In genomic region chr15:75646944-75647364, GRCh38 we compare ENCODE assay signal across 8 cellular contexts. TPM values are rescaled to one million over a fixed set of nuclear protein-coding genes. Genes with fewer than 3 reads are reported as not detected.
DNase-seq lines count a peak whose midpoint lies in the region; ATAC-seq and TF ChIP-seq lines count a peak whose summit lies in the region.

No MANE protein-coding gene starts in this region.

- H3K4me3 ChIP-seq in psoas muscle, result peak overlapping the region; percentile 93

- H3K27me3 ChIP-seq in psoas muscle (ENCODE audit: insufficient read depth in 3 of 3, low read length in 2 of 3), result no peaks in the 10 kb centered on the region

- intact Hi-C loops in psoas muscle (cut with DNase I), result no loop called here

- H3K27ac Mint-ChIP-seq in activated CD4-positive, alpha-beta memory T cell treated with anti-CD3 and anti-CD28 coated beads, Interleukin-2, amount 10 ng/mL, durations not matched to agents 7 days and 5 days, result no peak overlapping the region
- peak overlapping the region; percentile 77 for H3K27ac Mint-ChIP-seq in glutamatergic neuron (ENCODE audit: unreplicated experiment)

- H3K9me3 ChIP-seq in psoas muscle, result no peaks in the 10 kb centered on the region

- no peaks in the 10 kb centered on the region for H3K36me3 ChIP-seq in psoas muscle (ENCODE audit: insufficient read depth in 1 of 2, low read depth in 1 of 2)

- peak overlapping the region; percentile 87 for H3K27ac ChIP-seq in psoas muscle

- peaks cover 10% of the 10 kb centered on the region for H3K27me3 Mint-ChIP-seq in activated CD4-positive, alpha-beta memory T cell treated with anti-CD3 and anti-CD28 coated beads, Interleukin-2, amount 10 ng/mL, durations not matched to agents 7 days and 5 days
- peaks cover 16% of the 10 kb centered on the region for H3K27me3 Mint-ChIP-seq in glutamatergic neuron (ENCODE audit: unreplicated experiment)

- H3K4me3 Mint-ChIP-seq in activated CD4-positive, alpha-beta memory T cell treated with anti-CD3 and anti-CD28 coated beads, Interleukin-2, amount 10 ng/mL, durations not matched to agents 7 days and 5 days, result peak overlapping the region; percentile 79
- H3K4me3 Mint-ChIP-seq in glutamatergic neuron (ENCODE audit: unreplicated experiment), result peak overlapping the region; percentile 91

- peaks cover 30% of the 10 kb centered on the region for H3K4me1 Mint-ChIP-seq in activated CD4-positive, alpha-beta memory T cell treated with anti-CD3 and anti-CD28 coated beads, Interleukin-2, amount 10 ng/mL, durations not matched to agents 7 days and 5 days
- peaks cover 33% of the 10 kb centered on the region for H3K4me1 Mint-ChIP-seq in glutamatergic neuron (ENCODE audit: low read depth, unreplicated experiment)

- H3K4me1 ChIP-seq in psoas muscle, result peaks cover 11% of the 10 kb centered on the region

- CTCF ChIA-PET in activated CD4-positive, alpha-beta memory T cell treated with anti-CD3 and anti-CD28 coated beads, Interleukin-2, amount 10 ng/mL, durations not matched to agents 7 days and 5 days (lab: Charles Lee), result interaction anchor here (0.8 to 1.9 kb wide), 17 partner anchors 9 to 279 kb away, joined by 3 to 16 read pairs (median 4); partner anchors contain the start of genes MAN2C1, PTPN9 and SNUPN

- TF ChIP-seq CTCF in glutamatergic neuron (IDR thresholded peaks at IDR 0.05; ENCODE audit: partially characterized antibody, unreplicated experiment) (no peak), psoas muscle (IDR thresholded peaks at IDR 0.05) (no peak)

- POLR2A ChIA-PET in activated CD4-positive, alpha-beta memory T cell treated with anti-CD3 and anti-CD28 coated beads, Interleukin-2, amount 10 ng/mL, durations not matched to agents 7 days and 5 days (lab: Charles Lee), result interaction anchor here (0.7 to 2.9 kb wide), 11 partner anchors 8 to 279 kb away, joined by 3 to 30 read pairs (median 5); partner anchors contain the start of genes MAN2C1, PTPN9, SIN3A and SNUPN

- ATAC-seq in psoas muscle (peak; percentile 17 to 41 (median 28)), HG02610 (IDR thresholded peaks at IDR 0.05; ENCODE audit: unreplicated experiment) (no peak), GM19023 (IDR thresholded peaks at IDR 0.05; ENCODE audit: unreplicated experiment) (no peak)

- DNase-seq in stimulated activated CD4-positive, alpha-beta T cell treated with anti-CD3 and anti-CD28 coated beads, Interleukin-15, amount 100 ng/mL, for 24 hours, result peak; percentile 34
- DNase-seq in stimulated activated CD4-positive, alpha-beta T cell treated with anti-CD3 and anti-CD28 coated beads, Interleukin-12 subunit alpha, Interleukin-12 subunit beta, amount 100 ng/mL, for 4 hours, result no peak
- peak; percentile 19 for DNase-seq in activated CD4-positive, alpha-beta memory T cell treated with anti-CD3 and anti-CD28 coated beads, Interleukin-2, amount 10 ng/mL, durations not matched to agents 7 days and 5 days
- DNase-seq in glutamatergic neuron, result peak; percentile 45
- DNase-seq in psoas muscle, result no peak
- no peak for DNase-seq in activated effector memory CD4-positive, alpha-beta T cell treated with anti-CD3 and anti-CD28 coated beads, Interleukin-2, amount 50 U/mL, for 16 hours

- 0 to 3% (median 3%) methylated on average over 24 to 26 of the region's 26 CpGs for WGBS in psoas muscle, 3 donors

- no peaks in the 10 kb centered on the region for H3K36me3 Mint-ChIP-seq in activated CD4-positive, alpha-beta memory T cell treated with anti-CD3 and anti-CD28 coated beads, Interleukin-2, amount 10 ng/mL, durations not matched to agents 7 days and 5 days (ENCODE audit: low read depth)
- H3K36me3 Mint-ChIP-seq in glutamatergic neuron (ENCODE audit: unreplicated experiment), result peaks cover 6% of the 10 kb centered on the region

- H3K9me3 Mint-ChIP-seq in activated CD4-positive, alpha-beta memory T cell treated with anti-CD3 and anti-CD28 coated beads, Interleukin-2, amount 10 ng/mL, durations not matched to agents 7 days and 5 days, result no peaks in the 10 kb centered on the region
- H3K9me3 Mint-ChIP-seq in glutamatergic neuron (ENCODE audit: unreplicated experiment), result peaks cover 17% of the 10 kb centered on the region

RNA-seq across cellular contexts. Expression of gene SNX33, which starts 0.8 kb away (rescaled TPM):
- 1 to 10 TPM; 1.8 to 1.9 TPM for total RNA-seq in activated CD4-positive, alpha-beta memory T cell treated with anti-CD3 and anti-CD28 coated beads, Interleukin-2, amount 10 ng/mL, durations not matched to agents 7 days and 5 days
- total RNA-seq in glutamatergic neuron (ENCODE audit: unreplicated experiment) (21.2 TPM), psoas muscle (1 to 10 TPM; 3.5 to 8.0 (median 3.9) TPM)
- polyA plus RNA-seq in psoas muscle, result 1 to 10 TPM; 3.7 to 4.4 (median 3.8) TPM

RNA-seq across cellular contexts. Expression of gene IMP3, which starts 6.9 kb away (rescaled TPM):
- total RNA-seq in activated CD4-positive, alpha-beta memory T cell treated with anti-CD3 and anti-CD28 coated beads, Interleukin-2, amount 10 ng/mL, durations not matched to agents 7 days and 5 days, result 10 to 100 TPM; 72.3 to 75.5 TPM
- total RNA-seq in glutamatergic neuron (ENCODE audit: unreplicated experiment), result 33.6 TPM
- 10 to 100 TPM; 41.6 to 51.0 (median 43.8) TPM for total RNA-seq in psoas muscle
- 10 to 100 TPM; 45.0 to 95.9 (median 87.3) TPM for polyA plus RNA-seq in psoas muscle

RNA-seq across cellular contexts. Expression of gene SNUPN, which starts 21.4 kb away (rescaled TPM):
- total RNA-seq in activated CD4-positive, alpha-beta memory T cell treated with anti-CD3 and anti-CD28 coated beads, Interleukin-2, amount 10 ng/mL, durations not matched to agents 7 days and 5 days, result 10 to 100 TPM; 29.6 to 30.9 TPM
- total RNA-seq in glutamatergic neuron (ENCODE audit: unreplicated experiment), result 15.5 TPM
- total RNA-seq in psoas muscle, result 10 to 100 TPM; 17.1 to 21.9 (median 19.0) TPM
- 10 to 100 TPM; 29.5 to 40.9 (median 31.5) TPM for polyA plus RNA-seq in psoas muscle

Comparison
In these comparisons a context has a peak if more than half of its experiments do, and no peak if none do; other contexts are left out.
1. DNase-seq: peak in stimulated activated CD4-positive, alpha-beta T cell treated with anti-CD3 and anti-CD28 coated beads, Interleukin-15, amount 100 ng/mL, for 24 hours (single experiment), activated CD4-positive, alpha-beta memory T cell treated with anti-CD3 and anti-CD28 coated beads, Interleukin-2, amount 10 ng/mL, durations not matched to agents 7 days and 5 days (single experiment) and glutamatergic neuron (single experiment); none in stimulated activated CD4-positive, alpha-beta T cell treated with anti-CD3 and anti-CD28 coated beads, Interleukin-12 subunit alpha, Interleukin-12 subunit beta, amount 100 ng/mL, for 4 hours (single experiment), psoas muscle (0 of 2) and activated effector memory CD4-positive, alpha-beta T cell treated with anti-CD3 and anti-CD28 coated beads, Interleukin-2, amount 50 U/mL, for 16 hours (single experiment).
2. ATAC-seq: peak in psoas muscle (4 of 4); none in HG02610 (single experiment) and GM19023 (single experiment).